ENCODE assay signal across 30 cellular contexts in the genomic region with DNA sequence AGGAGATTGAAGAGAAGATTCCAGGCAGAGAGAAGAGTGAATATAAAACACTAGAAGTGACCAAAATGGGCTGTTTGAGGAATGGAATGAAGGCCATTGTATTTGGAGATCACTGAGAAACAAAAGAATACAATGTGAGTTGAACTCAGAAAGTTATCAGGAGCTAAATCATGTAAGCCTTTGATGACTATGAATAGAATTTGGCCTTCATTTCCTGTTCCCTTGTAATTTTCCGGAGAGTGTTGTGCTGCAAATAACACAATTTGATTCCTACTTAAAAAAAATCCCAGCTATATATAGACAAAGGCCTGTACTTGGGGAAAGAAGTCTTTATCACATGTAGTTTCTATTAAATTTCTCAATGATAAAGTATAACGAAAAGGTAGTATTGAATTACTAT. TPM values are rescaled to one million over a fixed set of nuclear protein-coding genes. Genes with fewer than 3 reads are reported as not detected.
DNase-seq lines count a peak whose midpoint lies in the region; ATAC-seq and TF ChIP-seq lines count a peak whose summit lies in the region.
"Had no signal": no experiment of that assay in that cellular context is flagged by ENCODE, and none has a peak within 500 bp of the region (broad histone marks: within the 10 kb centered on the region; RNA-seq: fewer than 3 reads in every experiment).

No MANE protein-coding gene starts in this region.

- H3K4me1 ChIP-seq in GM23338 (ENCODE audit: insufficient read depth) (no peaks in the 10 kb centered on the region; the same call in 1 of the 2 replicates), endodermal cell (ENCODE audit: control insufficient read depth, insufficient read depth, low read length) (peaks cover under 1% of the 10 kb centered on the region)

- no peaks in the 10 kb centered on the region for H3K9me3 ChIP-seq in endodermal cell (ENCODE audit: control insufficient read depth, low read length)
- H3K9me3 ChIP-seq: HAP-1 had no signal

- H3K36me3 ChIP-seq in GM23338 (ENCODE audit: insufficient read depth): no peaks in the 10 kb centered on the region
- no peaks in the 10 kb centered on the region for H3K36me3 ChIP-seq in endodermal cell (ENCODE audit: control insufficient read depth, insufficient read depth, low read length)
- H3K36me3 ChIP-seq in brain microvascular endothelial cell (replicated peaks): no peaks in the 10 kb centered on the region
- H3K36me3 ChIP-seq: HAP-1 had no signal

- no peaks in the 10 kb centered on the region; the same call in 2 of the 3 replicates for H3K9me3 Mint-ChIP-seq in GM23338
- H3K9me3 Mint-ChIP-seq in endodermal cell: no peaks in the 10 kb centered on the region
- H3K9me3 Mint-ChIP-seq: HFFc6 had no signal

- H3K27me3 ChIP-seq in GM23338 (ENCODE audit: insufficient read depth): no peaks in the 10 kb centered on the region
- no peaks in the 10 kb centered on the region for H3K27me3 ChIP-seq in endodermal cell (ENCODE audit: control insufficient read depth, insufficient read depth, low read length, poor library complexity, severe bottlenecking)
- no peaks in the 10 kb centered on the region for H3K27me3 ChIP-seq in brain microvascular endothelial cell (replicated peaks)

- no peaks in the 10 kb centered on the region for H3K79me2 ChIP-seq in GM23338 (replicated peaks; ENCODE audit: insufficient read depth)

- no peaks in the 10 kb centered on the region for H3F3A ChIP-seq in GM23338 (replicated peaks; ENCODE audit: low read depth)

- H3K4me3 ChIP-seq in GM23338: no peak overlapping the region
- peak overlapping the region; percentile 1 for H3K4me3 ChIP-seq in endodermal cell (ENCODE audit: low read length)
- no peak overlapping the region for H3K4me3 ChIP-seq in brain microvascular endothelial cell (ENCODE audit: low read depth, low read length)
- H3K4me3 ChIP-seq: GM12878, HAP-1 had no signal

- ATAC-seq in GM23338 (no peak), Right ventricle myocardium superior (ENCODE audit: poor library complexity) (no peak), GM21717 (IDR thresholded peaks at IDR 0.05; ENCODE audit: unreplicated experiment) (no peak)
- ATAC-seq: GM12878 had no signal

- no peak overlapping the region for H3K27ac ChIP-seq in GM23338 (ENCODE audit: low read depth)
- no peak overlapping the region for H3K27ac ChIP-seq in endodermal cell (ENCODE audit: low read depth, low read length)
- H3K27ac ChIP-seq in brain microvascular endothelial cell: no peak overlapping the region
- H3K27ac ChIP-seq: C4-2B, HL-60 had no signal

- in situ Hi-C loops in brain microvascular endothelial cell (cut with HindIII; ENCODE audit: low pct_ligation_motif_present, low sequenced_read_pairs): no loop called here

- WGBS in endodermal cell (ENCODE audit: insufficient coverage in 1 of 2, insufficient read length in 1 of 2), 2 experiments: 88% methylated on average over 1 of the region's 2 CpGs; no CpG with 5 or more reads in 1 of the 2 experiments

- H3K4me3 Mint-ChIP-seq in GM23338 (no peak overlapping the region), endodermal cell (no peak overlapping the region)
- H3K4me3 Mint-ChIP-seq: CD8-positive, alpha-beta memory T cell; HFFc6 had no signal

- no peak overlapping the region for H2AFZ ChIP-seq in GM23338

- H3K4me1 Mint-ChIP-seq in GM23338: peaks cover 6% of the 10 kb centered on the region; the same call in 2 of the 3 replicates
- H3K4me1 Mint-ChIP-seq in endodermal cell: peaks cover 18% of the 10 kb centered on the region
- H3K4me1 Mint-ChIP-seq: CD8-positive, alpha-beta memory T cell had no signal

- H3K27ac Mint-ChIP-seq in GM23338: no peak overlapping the region
- H3K27ac Mint-ChIP-seq in endodermal cell: peak overlapping the region; percentile 2
- H3K27ac Mint-ChIP-seq: CD8-positive, alpha-beta memory T cell; HFFc6 had no signal

- no peaks in the 10 kb centered on the region for H4K20me1 ChIP-seq in GM23338 (replicated peaks; ENCODE audit: insufficient read depth)

- no peaks in the 10 kb centered on the region for H3K27me3 Mint-ChIP-seq in GM23338 (ENCODE audit: insufficient read depth, low read depth, poor library complexity)
- no peaks in the 10 kb centered on the region for H3K27me3 Mint-ChIP-seq in endodermal cell (ENCODE audit: insufficient read depth)
- H3K27me3 Mint-ChIP-seq: CD8-positive, alpha-beta memory T cell had no signal

- no peaks in the 10 kb centered on the region for H3K36me3 Mint-ChIP-seq in GM23338 (ENCODE audit: low read depth)
- no peaks in the 10 kb centered on the region for H3K36me3 Mint-ChIP-seq in endodermal cell (ENCODE audit: low read depth)
- H3K36me3 Mint-ChIP-seq: CD8-positive, alpha-beta memory T cell had no signal

- DNase-seq in GM23338 (ENCODE audit: low spot score): peak; percentile 10
- DNase-seq in endodermal cell: no peak
- DNase-seq in lung microvascular endothelial cell (ENCODE audit: low read depth in 2 of 2): peak; percentile 34 to 83
- no peak for DNase-seq in Right ventricle myocardium superior
- no peak for DNase-seq in SHP77 (lab: John Stamatoyannopoulos, UW)
- DNase-seq in brain microvascular endothelial cell: no peak
- DNase-seq: AML-193; CD8-positive, alpha-beta memory T cell; DMS 273 treated with DMSO at 0.1 percent for 48 hours; DMS79; EL; GDM1; GOT3; HFFc6; Karpas-422; NCI-H1092; NCI-H1417 treated with DMSO at 0.1 percent for 48 hours; NCI-H187; NCI-H2081 treated with DMSO at 0.1 percent for 48 hours; NCI-H2171; NCI-H226; NCI-H510A; NCI-H69; RPMI8226; SHP77 treated with DMSO at 0.1 percent for 48 hours had no signal

- intact Hi-C loops in Right ventricle myocardium superior (cut with DNase I): no loop called here

- H3K9me2 ChIP-seq in GM23338 (ENCODE audit: insufficient read depth): no peaks in the 10 kb centered on the region

- no peak overlapping the region for H3K4me2 ChIP-seq in GM23338

- no peak for TF ChIP-seq CTCF in GM23338 (conservative IDR thresholded peaks at IDR 0.05; ENCODE audit: low read depth in 2 of 2)
- TF ChIP-seq CTCF in endodermal cell (conservative IDR thresholded peaks at IDR 0.05): no peak
- no peak for TF ChIP-seq CTCF in brain microvascular endothelial cell (IDR thresholded peaks at IDR 0.05; ENCODE audit: low read depth, low read length, missing control alignments)

- no peak overlapping the region for H3K9ac ChIP-seq in endodermal cell (ENCODE audit: extremely low read depth, low read length, poor library complexity, severe bottlenecking)

TF ChIP-seq in GM23338, 12 proteins besides CTCF, POLR2A, EP300 and RAD21 (continues in another document):
- TF ChIP-seq, protein P1, sequence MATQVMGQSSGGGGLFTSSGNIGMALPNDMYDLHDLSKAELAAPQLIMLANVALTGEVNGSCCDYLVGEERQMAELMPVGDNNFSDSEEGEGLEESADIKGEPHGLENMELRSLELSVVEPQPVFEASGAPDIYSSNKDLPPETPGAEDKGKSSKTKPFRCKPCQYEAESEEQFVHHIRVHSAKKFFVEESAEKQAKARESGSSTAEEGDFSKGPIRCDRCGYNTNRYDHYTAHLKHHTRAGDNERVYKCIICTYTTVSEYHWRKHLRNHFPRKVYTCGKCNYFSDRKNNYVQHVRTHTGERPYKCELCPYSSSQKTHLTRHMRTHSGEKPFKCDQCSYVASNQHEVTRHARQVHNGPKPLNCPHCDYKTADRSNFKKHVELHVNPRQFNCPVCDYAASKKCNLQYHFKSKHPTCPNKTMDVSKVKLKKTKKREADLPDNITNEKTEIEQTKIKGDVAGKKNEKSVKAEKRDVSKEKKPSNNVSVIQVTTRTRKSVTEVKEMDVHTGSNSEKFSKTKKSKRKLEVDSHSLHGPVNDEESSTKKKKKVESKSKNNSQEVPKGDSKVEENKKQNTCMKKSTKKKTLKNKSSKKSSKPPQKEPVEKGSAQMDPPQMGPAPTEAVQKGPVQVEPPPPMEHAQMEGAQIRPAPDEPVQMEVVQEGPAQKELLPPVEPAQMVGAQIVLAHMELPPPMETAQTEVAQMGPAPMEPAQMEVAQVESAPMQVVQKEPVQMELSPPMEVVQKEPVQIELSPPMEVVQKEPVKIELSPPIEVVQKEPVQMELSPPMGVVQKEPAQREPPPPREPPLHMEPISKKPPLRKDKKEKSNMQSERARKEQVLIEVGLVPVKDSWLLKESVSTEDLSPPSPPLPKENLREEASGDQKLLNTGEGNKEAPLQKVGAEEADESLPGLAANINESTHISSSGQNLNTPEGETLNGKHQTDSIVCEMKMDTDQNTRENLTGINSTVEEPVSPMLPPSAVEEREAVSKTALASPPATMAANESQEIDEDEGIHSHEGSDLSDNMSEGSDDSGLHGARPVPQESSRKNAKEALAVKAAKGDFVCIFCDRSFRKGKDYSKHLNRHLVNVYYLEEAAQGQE (IDR thresholded peaks at IDR 0.05; ENCODE audit: unreplicated experiment): no peak

RNA-seq across cellular contexts. Expression of a gene that starts 33.7 kb away (rescaled TPM):
- total RNA-seq in GM23338 (2014; rRNA removed; shearing (Covaris generic)): 0.03 and 0.50 TPM in 2 replicates
- 0.10 and 0.21 TPM in 2 replicates for polyA plus RNA-seq in GM23338 (2016; fragmentation: Nextera tagmentation; extraction: Ambion mirVana)
- total RNA-seq in endodermal cell: 1 to 10 TPM; 1.2 to 4.2 TPM
- polyA plus RNA-seq in endodermal cell (2013, experiment 1 of 2): 0.43 TPM
- polyA plus RNA-seq in endodermal cell (2013, experiment 2 of 2): 0.54 TPM
- total RNA-seq in lung microvascular endothelial cell: 0.22 TPM in 1 of 2 replicates, not detected in the other
- 1.3 TPM for total RNA-seq in Right ventricle myocardium superior
- polyA plus RNA-seq: CD8-positive, alpha-beta memory T cell had no signal

Comparison
In these comparisons a context has a peak if more than half of its experiments do, and no peak if none do; other contexts are left out.
1. DNase-seq: peak in GM23338 (single experiment) and lung microvascular endothelial cell (2 of 2); none in endodermal cell (single experiment), Right ventricle myocardium superior (single experiment), SHP77 (0 of 2) and brain microvascular endothelial cell (single experiment).